28 cellular contexts compared by ENCODE assay signal in genomic region chr13:78758549-78758948, GRCh38.
"Had no signal": no experiment of that assay in that cellular context is flagged by ENCODE, and none has a peak within 500 bp of the region (broad histone marks: within the 10 kb centered on the region; RNA-seq: fewer than 3 reads in every experiment).

No MANE protein-coding gene starts in this region.

- H3K27me3 ChIP-seq: ascending aorta, cardiac muscle cell had no signal

- H3K4me3 ChIP-seq: ascending aorta, cardiac muscle cell had no signal

- DNase-seq: activated B cell treated with CpG ODN at 0.5 μM for 24 hours; activated CD4-positive, alpha-beta memory T cell treated with anti-CD3 and anti-CD28 coated beads for 36 hours; activated CD4-positive, alpha-beta T cell treated with anti-CD3 and anti-CD28 coated beads for 4 hours; activated CD4-positive, alpha-beta T cell treated with anti-CD3 and anti-CD28 coated beads, Interleukin-2, amount 10 ng/mL, durations not matched to agents 24 days and 14 days; activated CD4-positive, alpha-beta T cell treated with anti-CD3 and anti-CD28 coated beads, Interleukin-2, amount 50 U/mL, for 1 hour; activated CD4-positive, alpha-beta T cell treated with anti-CD3 and anti-CD28 coated beads, Interleukin-2, amount 50 U/mL, for 4 hours; activated CD4-positive, CD25-positive, alpha-beta regulatory T cell treated with anti-CD3 and anti-CD28 coated beads, Interleukin-2, amount 50 U/mL, for 72 hours; activated CD8-positive, alpha-beta memory T cell treated with anti-CD3 and anti-CD28 coated beads, Interleukin-2, amount 50 U/mL, for 4 hours; activated CD8-positive, alpha-beta T cell treated with anti-CD3 and anti-CD28 coated beads for 36 hours; activated effector memory CD4-positive, alpha-beta T cell treated with Interleukin-2 at 50 U/mL for 16 hours; activated gamma-delta T cell; activated naive CD4-positive, alpha-beta T cell treated with anti-CD3 and anti-CD28 coated beads, Interleukin-2, amount 10 ng/mL, durations not matched to agents 7 days and 5 days; activated naive CD4-positive, alpha-beta T cell treated with Interleukin-2 at 50 U/mL for 16 hours; activated naive CD8-positive, alpha-beta T cell treated with anti-CD3 and anti-CD28 coated beads, Interleukin-2, amount 10 ng/mL, durations not matched to agents 7 days and 5 days; activated naive CD8-positive, alpha-beta T cell treated with anti-CD3 and anti-CD28 coated beads, Interleukin-2, amount 50 U/mL, for 24 hours; activated T-cell treated with anti-CD3 and anti-CD28 coated beads for 4 hours; activated T-cell treated with anti-CD3 and anti-CD28 coated beads, Interleukin-2, amount 50 U/mL, for 1 hour; activated T-cell treated with anti-CD3 and anti-CD28 coated beads, Interleukin-2, amount 50 U/mL, for 4 hours; amygdala; anterior cingulate cortex; caudate nucleus; cerebellar nuclear complex; T-helper 1 cell; T-helper 2 cell; T-helper 9 cell had no signal

- ATAC-seq: activated CD8-positive, alpha-beta T cell treated with anti-CD3 and anti-CD28 coated beads for 36 hours; activated naive CD8-positive, alpha-beta T cell treated with anti-CD3 and anti-CD28 coated beads, Interleukin-2, amount 50 U/mL, for 24 hours; activated T-cell treated with anti-CD3 and anti-CD28 coated beads, Interleukin-2, amount 50 U/mL, for 4 hours had no signal

- H3K4me1 ChIP-seq: ascending aorta had no signal

- H3K27ac ChIP-seq: ascending aorta, cardiac muscle cell, VCaP had no signal

- H3K36me3 ChIP-seq: ascending aorta, cardiac muscle cell had no signal
